Comparison of ENCODE assay signal across 15 cellular contexts in the genomic region with DNA sequence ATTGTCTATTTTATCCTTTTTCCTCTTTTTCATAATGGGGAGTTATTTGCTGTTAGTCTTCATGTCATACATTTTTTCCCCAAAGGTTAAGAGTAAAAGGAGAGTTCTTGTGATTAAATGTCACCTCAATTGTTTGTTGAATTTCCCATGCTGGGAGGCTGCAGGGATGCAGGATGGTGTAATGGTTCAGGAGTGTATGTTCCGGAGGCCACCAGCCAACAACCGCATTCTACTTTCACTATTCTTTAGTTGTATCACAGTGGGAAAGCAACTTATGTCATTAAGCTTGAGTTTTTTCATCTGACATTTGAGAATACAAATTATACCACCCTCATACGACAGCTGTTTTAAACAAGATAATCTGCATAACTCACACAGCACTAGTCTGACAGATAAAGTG. TPM values are rescaled to one million over a fixed set of nuclear protein-coding genes. Genes with fewer than 3 reads are reported as not detected.
DNase-seq lines count a peak whose midpoint lies in the region; ATAC-seq, FAIRE-seq and TF ChIP-seq lines count a peak whose summit lies in the region.
"Had no signal": no experiment of that assay in that cellular context is flagged by ENCODE, and none has a peak within 500 bp of the region (broad histone marks: within the 10 kb centered on the region; RNA-seq: fewer than 3 reads in every experiment).

No MANE protein-coding gene starts in this region.

- no peak overlapping the region for H2AFZ ChIP-seq in ACC112 (ENCODE audit: low read length, unreplicated experiment)
- H2AFZ ChIP-seq in hepatocyte = no peak overlapping the region
- H2AFZ ChIP-seq: PC-9 had no signal

- 61% methylated on average over 3 of the region's 3 CpGs for WGBS in hepatocyte (ENCODE audit: low lambda C conversion rate, missing lambda C conversion rate)

- no peaks in the 10 kb centered on the region for H3K79me2 ChIP-seq in ACC112 (ENCODE audit: control insufficient read depth, insufficient read depth, low read length, unreplicated experiment)
- H3K79me2 ChIP-seq in hepatocyte = no peaks in the 10 kb centered on the region

- FAIRE-seq in D721Med (lab: Jason Lieb, UNC) = no peak

- no peaks in the 10 kb centered on the region for H3K9me3 ChIP-seq in hepatocyte (ENCODE audit: low read depth)
- H3K9me3 ChIP-seq: thyroid gland had no signal

- H3K4me1 ChIP-seq in ACC112 (ENCODE audit: control insufficient read depth, insufficient read depth, low read length, unreplicated experiment) (peaks cover 26% of the 10 kb centered on the region), hepatocyte (ENCODE audit: insufficient read depth) (peaks cover 7% of the 10 kb centered on the region)
- H3K4me1 ChIP-seq: thyroid gland had no signal

- H3K27ac ChIP-seq in ACC112 (ENCODE audit: low read depth, low read length) = peak overlapping the region; percentile 95
- H3K27ac ChIP-seq in hepatocyte = peak overlapping the region; percentile 4
- H3K27ac ChIP-seq: PC-9, thyroid gland had no signal

- ATAC-seq in GM21717 (IDR thresholded peaks at IDR 0.05; ENCODE audit: unreplicated experiment) (no peak), HG03135 (IDR thresholded peaks at IDR 0.05; ENCODE audit: unreplicated experiment) (no peak)

- no peak for TF ChIP-seq CTCF in hepatocyte (IDR thresholded peaks at IDR 0.05; ENCODE audit: poor library complexity)
- TF ChIP-seq CTCF in D721Med (IDR thresholded peaks at IDR 0.05; ENCODE audit: insufficient read depth, missing control alignments) = no peak

- H3K36me3 ChIP-seq in ACC112 (ENCODE audit: insufficient read depth, low read length) (no peaks in the 10 kb centered on the region), hepatocyte (replicated peaks; ENCODE audit: insufficient read depth, low read depth) (no peaks in the 10 kb centered on the region)
- H3K36me3 ChIP-seq: thyroid gland had no signal

- H3K4me3 ChIP-seq in ACC112 (ENCODE audit: low read depth, low read length) = 0 out of 2 replicates have a peak overlapping the region, but pooled peaks have one; percentile 42
- H3K4me3 ChIP-seq in hepatocyte = no peak overlapping the region
- H3K4me3 ChIP-seq: PC-9, thyroid gland had no signal

- H4K20me1 ChIP-seq in hepatocyte (ENCODE audit: insufficient read depth, poor library complexity, severe bottlenecking) = no peaks in the 10 kb centered on the region

- H3K27me3 ChIP-seq in ACC112 (ENCODE audit: insufficient read depth, low read length) (no peaks in the 10 kb centered on the region), hepatocyte (no peaks in the 10 kb centered on the region)
- H3K27me3 ChIP-seq: thyroid gland had no signal

- H3K4me2 ChIP-seq in hepatocyte = no peak overlapping the region
- H3K4me2 ChIP-seq: PC-9 had no signal

- H3K9me2 ChIP-seq in hepatocyte (replicated peaks; ENCODE audit: insufficient read depth) = no peaks in the 10 kb centered on the region

- DNase-seq in LHCN-M2 (ENCODE audit: low read depth) = peak; percentile 54
- peak; percentile 94 for DNase-seq in NCI-H69 (lab: John Stamatoyannopoulos, UW)
- no peak for DNase-seq in hepatocyte (ENCODE audit: low spot score)
- DNase-seq in D721Med (ENCODE audit: insufficient read length, low spot score) = no peak
- no peak for DNase-seq in central memory CD4-positive, alpha-beta T cell
- DNase-seq: effector memory CD4-positive, alpha-beta T cell; Karpas-422; midbrain; retina had no signal

RNA-seq across cellular contexts. Expression of gene AFP, which starts 15.4 kb away (rescaled TPM):
- total RNA-seq in LHCN-M2 (2014; rRNA removed) = 0.58 TPM in 1 of 2 replicates, not detected in the other
- polyA plus RNA-seq in LHCN-M2 (2012) = 1.8 TPM
- 23,697 and 25,243 TPM in 2 replicates for total RNA-seq in hepatocyte
- polyA plus RNA-seq in hepatocyte = 11,518 and 15,250 TPM in 2 replicates
- total RNA-seq: thyroid gland had no signal

RNA-seq across cellular contexts. Expression of gene AFM, which starts 30.1 kb away (rescaled TPM):
- not detected in 2 replicates for total RNA-seq in LHCN-M2 (2014; rRNA removed)
- polyA plus RNA-seq in LHCN-M2 (2012) = not detected
- total RNA-seq in hepatocyte = 70.0 and 78.4 TPM in 2 replicates
- 34.8 and 52.7 TPM in 2 replicates for polyA plus RNA-seq in hepatocyte
- total RNA-seq: PC-9, thyroid gland had no signal
- polyA plus RNA-seq: BJ had no signal

RNA-seq across cellular contexts. Expression of gene ALB, which starts 47.3 kb away (rescaled TPM):
- not detected in 2 replicates for total RNA-seq in LHCN-M2 (2014; rRNA removed)
- not detected for polyA plus RNA-seq in LHCN-M2 (2012)
- 25,578 and 26,686 TPM in 2 replicates for total RNA-seq in hepatocyte
- polyA plus RNA-seq in hepatocyte = 7,370 and 11,384 TPM in 2 replicates
- total RNA-seq: PC-9 had no signal
- polyA plus RNA-seq: BJ had no signal

Comparison
In these comparisons a context has a peak if more than half of its experiments do, and no peak if none do; other contexts are left out.
1. DNase-seq: peak in LHCN-M2 (single experiment) and NCI-H69 (single experiment); none in hepatocyte (single experiment), D721Med (single experiment) and central memory CD4-positive, alpha-beta T cell (single experiment).
2. RNA of gene AFP, which starts 15.4 kb away (total RNA-seq): 23,697 to 25,243 TPM in hepatocyte; 0.58 TPM in LHCN-M2; every median in the first group is over 1,000 times any median in the second.
3. RNA of gene AFM, which starts 30.1 kb away (total RNA-seq): 70.0 to 78.4 TPM in hepatocyte; not detected in LHCN-M2; every median in the first group is over 10 times any median in the second.
4. RNA of gene ALB, which starts 47.3 kb away (total RNA-seq): 25,578 to 26,686 TPM in hepatocyte; not detected in LHCN-M2; every median in the first group is over 1,000 times any median in the second.